Comparison of ENCODE assay signal across 9 cellular contexts in genomic region chr2:199471443-199472057, GRCh38. TPM values are rescaled to one million over a fixed set of nuclear protein-coding genes. Genes with fewer than 3 reads are reported as not detected.
DNase-seq lines count a peak whose midpoint lies in the region; ATAC-seq and TF ChIP-seq lines count a peak whose summit lies in the region.
"Had no signal": no experiment of that assay in that cellular context is flagged by ENCODE, and none has a peak within 500 bp of the region (broad histone marks: within the 10 kb centered on the region; RNA-seq: fewer than 3 reads in every experiment).

No MANE protein-coding gene starts in this region.

- peak; percentile 44 for DNase-seq in activated naive CD4-positive, alpha-beta T cell treated with anti-CD3 and anti-CD28 coated beads for 36 hours
- DNase-seq in activated naive CD4-positive, alpha-beta T cell treated with anti-CD3 and anti-CD28 coated beads, Interleukin-2, amount 50 U/mL, for 16 hours: no peak
- DNase-seq in NCI-H2171 treated with DMSO at 0.1 percent for 48 hours (lab: John Stamatoyannopoulos, UW): peak; percentile 76
- peak in 40 of 58 donors; percentile 17 to 76 (median 48) for DNase-seq in anterior cingulate cortex (lab: John Stamatoyannopoulos, UW)
- peak; percentile 83 for DNase-seq in spleen
- no peak for DNase-seq in NCI-H2081 (lab: John Stamatoyannopoulos, UW)

- intact Hi-C loops in activated naive CD4-positive, alpha-beta T cell treated with anti-CD3 and anti-CD28 coated beads for 36 hours (cut with micrococcal nuclease): loop anchor here (5.0 kb wide), 1 partner anchor 266 kb away; no protein-coding TSS in a partner anchor
- intact Hi-C loops in spleen (cut with DNase I; ENCODE audit: low total_unique reads): no loop called here

- no peak for TF ChIP-seq POLR2A in spleen (IDR thresholded peaks at IDR 0.05)

- H3K4me1 Mint-ChIP-seq in activated naive CD4-positive, alpha-beta T cell treated with anti-CD3 and anti-CD28 coated beads for 36 hours (ENCODE audit: low read depth): peaks cover 25% of the 10 kb centered on the region

- peak in 10 of 11 experiments; percentile 9 to 75 (median 52) for TF ChIP-seq CTCF in spleen (IDR thresholded peaks at IDR 0.05 in 8 of 11, conservative IDR thresholded peaks at IDR 0.05 in 3 of 11)

- H3K9me3 Mint-ChIP-seq in activated naive CD4-positive, alpha-beta T cell treated with anti-CD3 and anti-CD28 coated beads for 36 hours: no peaks in the 10 kb centered on the region

- H3K4me3 ChIP-seq in iPS-18a (ENCODE audit: low read length) (peak overlapping the region; percentile 65), spleen (peak overlapping the region in 1 of 8 donors; percentile 50)

- peak; percentile 95 for ATAC-seq in HG02759 (IDR thresholded peaks at IDR 0.05; ENCODE audit: unreplicated experiment)

- H3K4me1 ChIP-seq in iPS-18a (ENCODE audit: control insufficient read depth, low read depth, low read length) (peaks cover 23% of the 10 kb centered on the region), spleen (peaks cover 0 to 36% (median 35%) of the 10 kb centered on the region in 6 donors)

- no peaks in the 10 kb centered on the region for H3K36me3 ChIP-seq in iPS-18a (ENCODE audit: control insufficient read depth, low read depth, low read length)
- no peaks in the 10 kb centered on the region for H3K36me3 ChIP-seq in spleen

- H3K27ac Mint-ChIP-seq in activated naive CD4-positive, alpha-beta T cell treated with anti-CD3 and anti-CD28 coated beads for 36 hours: no peak overlapping the region

- no peak overlapping the region for H3K9ac ChIP-seq in iPS-18a (ENCODE audit: low read length)

- H3K27me3 ChIP-seq in iPS-18a (ENCODE audit: control insufficient read depth, insufficient read depth, low read length): peaks cover 64% of the 10 kb centered on the region
- peaks cover 21 to 100% (median 84%) of the 10 kb centered on the region in 7 donors for H3K27me3 ChIP-seq in spleen (replicated peaks in 1 of 7)

- no peaks in the 10 kb centered on the region for H3K36me3 Mint-ChIP-seq in activated naive CD4-positive, alpha-beta T cell treated with anti-CD3 and anti-CD28 coated beads for 36 hours (ENCODE audit: low read depth)

- H3K9me3 ChIP-seq in iPS-18a (ENCODE audit: control insufficient read depth, low read depth, low read length) (no peaks in the 10 kb centered on the region), spleen (no peaks in the 10 kb centered on the region)

- peaks cover 78% of the 10 kb centered on the region for H3K27me3 Mint-ChIP-seq in activated naive CD4-positive, alpha-beta T cell treated with anti-CD3 and anti-CD28 coated beads for 36 hours (ENCODE audit: low read depth)

- WGBS in spleen, 5 donors: 5 to 10% (median 6%) methylated on average over 18 to 35 of the region's 35 CpGs

- H3K27ac ChIP-seq in iPS-18a (ENCODE audit: low read length): no peak overlapping the region
- no peak overlapping the region for H3K27ac ChIP-seq in spleen
- H3K27ac ChIP-seq: epithelial cell of prostate had no signal

- CTCF ChIA-PET in activated naive CD4-positive, alpha-beta T cell treated with anti-CD3 and anti-CD28 coated beads for 36 hours (lab: Charles Lee): interaction anchor here (0.6 to 2.2 kb wide), 3 partner anchors 10 to 18 kb away, joined by 3 to 7 read pairs (median 4); no protein-coding TSS in a partner anchor

- H3K4me3 Mint-ChIP-seq in activated naive CD4-positive, alpha-beta T cell treated with anti-CD3 and anti-CD28 coated beads for 36 hours: no peak overlapping the region

RNA-seq across cellular contexts. Expression of gene SATB2, which starts 13.8 kb away (rescaled TPM):
- total RNA-seq in activated naive CD4-positive, alpha-beta T cell treated with anti-CD3 and anti-CD28 coated beads for 36 hours: under 1 TPM; 0.02 to 0.44 TPM
- total RNA-seq in spleen: 1 to 10 TPM; 1.9 to 3.0 (median 2.7) TPM
- polyA plus RNA-seq in spleen: under 1 TPM; 0.39 to 0.58 (median 0.50) TPM

Comparison
In these comparisons a context has a peak if more than half of its experiments do, and no peak if none do; other contexts are left out.
1. DNase-seq: peak in activated naive CD4-positive, alpha-beta T cell treated with anti-CD3 and anti-CD28 coated beads for 36 hours (single experiment), NCI-H2171 treated with DMSO at 0.1 percent for 48 hours (single experiment), anterior cingulate cortex (40 of 58) and spleen (single experiment); none in activated naive CD4-positive, alpha-beta T cell treated with anti-CD3 and anti-CD28 coated beads, Interleukin-2, amount 50 U/mL, for 16 hours (single experiment) and NCI-H2081 (0 of 2).